ENCODE assay signal across 17 cellular contexts in genomic region chr15:95975212-95975611, GRCh38.
DNase-seq lines count a peak whose midpoint lies in the region; ATAC-seq and TF ChIP-seq lines count a peak whose summit lies in the region.
"Had no signal": no experiment of that assay in that cellular context is flagged by ENCODE, and none has a peak within 500 bp of the region (broad histone marks: within the 10 kb centered on the region; RNA-seq: fewer than 3 reads in every experiment).

No MANE protein-coding gene starts in this region.

- TF ChIP-seq POLR2A in vagina (IDR thresholded peaks at IDR 0.05) (no peak), gastroesophageal sphincter (IDR thresholded peaks at IDR 0.05) (no peak)

- no peaks in the 10 kb centered on the region for H3K9me3 ChIP-seq in vagina
- H3K9me3 ChIP-seq in Caco-2: no peaks in the 10 kb centered on the region
- no peaks in the 10 kb centered on the region for H3K9me3 ChIP-seq in CD8-positive, alpha-beta memory T cell (ENCODE audit: low read length)
- peaks cover 0 to 5% (median 0%) of the 10 kb centered on the region in 3 donors for H3K9me3 ChIP-seq in gastroesophageal sphincter
- H3K9me3 ChIP-seq: BE2C, right lobe of liver had no signal

- CTCF ChIA-PET in Caco-2 (lab: Charles Lee): no interaction called here
- CTCF ChIA-PET in CD8-positive, alpha-beta memory T cell (lab: Charles Lee): no interaction called here

- no peak overlapping the region for H3K27ac ChIP-seq in vagina
- H3K27ac ChIP-seq in CD8-positive, alpha-beta memory T cell (ENCODE audit: low read depth, low read length): no peak overlapping the region
- H3K27ac ChIP-seq in gastroesophageal sphincter: no peak overlapping the region
- H3K27ac ChIP-seq: neural progenitor cell, right lobe of liver had no signal

- H3K4me1 Mint-ChIP-seq in Caco-2 (ENCODE audit: low read depth, unreplicated experiment): peaks cover 7% of the 10 kb centered on the region
- H3K4me1 Mint-ChIP-seq in CD8-positive, alpha-beta memory T cell: no peaks in the 10 kb centered on the region
- H3K4me1 Mint-ChIP-seq: T-cell had no signal

- no peak overlapping the region for H3K27ac Mint-ChIP-seq in Caco-2 (ENCODE audit: unreplicated experiment)
- H3K27ac Mint-ChIP-seq in CD8-positive, alpha-beta memory T cell: no peak overlapping the region
- H3K27ac Mint-ChIP-seq: neural progenitor cell; stimulated activated naive CD8-positive, alpha-beta T cell treated with anti-CD3 and anti-CD28 coated beads, Interleukin-15, Interleukin-2, amounts not matched to agents 100 ng/mL and 50 ng/mL, for 24 hours; T-cell had no signal

- H3K9me3 Mint-ChIP-seq in Caco-2 (ENCODE audit: unreplicated experiment): peaks cover 2% of the 10 kb centered on the region
- no peaks in the 10 kb centered on the region for H3K9me3 Mint-ChIP-seq in CD8-positive, alpha-beta memory T cell
- H3K9me3 Mint-ChIP-seq: stimulated activated naive CD8-positive, alpha-beta T cell treated with anti-CD3 and anti-CD28 coated beads, Interleukin-15, Interleukin-2, amounts not matched to agents 100 ng/mL and 50 ng/mL, for 24 hours had no signal

- POLR2A ChIA-PET in Caco-2 (lab: Charles Lee): no interaction called here
- POLR2A ChIA-PET in CD8-positive, alpha-beta memory T cell (lab: Charles Lee): no interaction called here

- TF ChIP-seq CTCF in astrocyte of the spinal cord (IDR thresholded peaks at IDR 0.05; ENCODE audit: low read depth, low read length) (no peak), vagina (IDR thresholded peaks at IDR 0.05) (no peak), Caco-2 (IDR thresholded peaks at IDR 0.05; ENCODE audit: insufficient read depth in 1 of 2, low read depth in 1 of 2, low read length in 1 of 2, severe bottlenecking in 1 of 2, unreplicated experiment in 1 of 2) (no peak), gastroesophageal sphincter (IDR thresholded peaks at IDR 0.05) (no peak)

- no peak for TF ChIP-seq EP300 in gastroesophageal sphincter (IDR thresholded peaks at IDR 0.05)

- 87 to 89% methylated on average over 3 to 4 of the region's 4 CpGs for WGBS in gastroesophageal sphincter (ENCODE audit: low coverage in 1 of 2), 2 donors

- H3K4me1 ChIP-seq in vagina (no peaks in the 10 kb centered on the region), Caco-2 (no peaks in the 10 kb centered on the region), gastroesophageal sphincter (no peaks in the 10 kb centered on the region)
- no peaks in the 10 kb centered on the region for H3K4me1 ChIP-seq in CD8-positive, alpha-beta memory T cell (ENCODE audit: insufficient read depth, low read length)
- H3K4me1 ChIP-seq: BE2C, right lobe of liver had no signal

- no peak overlapping the region for H3K4me3 ChIP-seq in astrocyte of the spinal cord (ENCODE audit: low read depth, low read length)
- no peak overlapping the region for H3K4me3 ChIP-seq in vagina
- no peak overlapping the region for H3K4me3 ChIP-seq in Caco-2 (ENCODE audit: low read depth, low read length)
- no peak overlapping the region for H3K4me3 ChIP-seq in CD8-positive, alpha-beta memory T cell (ENCODE audit: low read length)
- H3K4me3 ChIP-seq in gastroesophageal sphincter: no peak overlapping the region
- H3K4me3 ChIP-seq: neural progenitor cell, right lobe of liver had no signal

- H3K4me3 Mint-ChIP-seq in Caco-2 (ENCODE audit: unreplicated experiment): no peak overlapping the region
- no peak overlapping the region for H3K4me3 Mint-ChIP-seq in CD8-positive, alpha-beta memory T cell
- H3K4me3 Mint-ChIP-seq: neural progenitor cell; stimulated activated naive CD8-positive, alpha-beta T cell treated with anti-CD3 and anti-CD28 coated beads, Interleukin-15, Interleukin-2, amounts not matched to agents 100 ng/mL and 50 ng/mL, for 24 hours; T-cell had no signal

- no peaks in the 10 kb centered on the region for H3K36me3 ChIP-seq in vagina
- no peaks in the 10 kb centered on the region for H3K36me3 ChIP-seq in Caco-2 (ENCODE audit: control insufficient read depth, insufficient read depth, low read length)
- no peaks in the 10 kb centered on the region for H3K36me3 ChIP-seq in CD8-positive, alpha-beta memory T cell (ENCODE audit: insufficient read depth, low read length)
- H3K36me3 ChIP-seq in gastroesophageal sphincter: no peaks in the 10 kb centered on the region
- H3K36me3 ChIP-seq: BE2C, neural progenitor cell, right lobe of liver had no signal

- H3K27me3 Mint-ChIP-seq in Caco-2 (ENCODE audit: insufficient read depth, unreplicated experiment): no peaks in the 10 kb centered on the region
- peaks cover 0 to 5% of the 10 kb centered on the region in 2 donors for H3K27me3 Mint-ChIP-seq in CD8-positive, alpha-beta memory T cell

- peak; percentile 55 for ATAC-seq in GM18858 (IDR thresholded peaks at IDR 0.05; ENCODE audit: unreplicated experiment)
- peak; percentile 60 for ATAC-seq in GM21447 (IDR thresholded peaks at IDR 0.05; ENCODE audit: unreplicated experiment)
- peak; percentile 48 for ATAC-seq in HG02981 (IDR thresholded peaks at IDR 0.05; ENCODE audit: unreplicated experiment)
- no peak for ATAC-seq in gastroesophageal sphincter
- ATAC-seq: right lobe of liver, T-cell had no signal

- in situ Hi-C loops in astrocyte of the spinal cord (cut with HindIII; ENCODE audit: low sequenced_read_pairs): no loop called here

- BruUV-seq in Caco-2 (replicated peaks; lab: Mats Ljungman, UMichigan): no TSS peak

- DNase-seq in astrocyte of the spinal cord (ENCODE audit: low read depth, low spot score): peak; percentile 13
- no peak for DNase-seq in vagina (ENCODE audit: extremely low spot score in 2 of 2)
- DNase-seq in Caco-2: no peak
- DNase-seq in CD8-positive, alpha-beta memory T cell: no peak
- DNase-seq: activated CD4-positive, alpha-beta T cell treated with anti-CD3 and anti-CD28 coated beads for 1 hour; activated T-cell treated with anti-CD3 and anti-CD28 coated beads, Interleukin-2, amount 50 U/mL, for 48 hours; amygdala; BE2C; NCI-H345; right lobe of liver; T-cell had no signal

- intact Hi-C loops in vagina (cut with DNase I): loop anchor here (10.0 kb wide), 1 partner anchor 1800 kb away; no protein-coding TSS in a partner anchor
- intact Hi-C loops in Caco-2 (cut with micrococcal nuclease; ENCODE audit: unreplicated experiment): no loop called here

- H3K27me3 ChIP-seq in vagina (no peaks in the 10 kb centered on the region), Caco-2 (replicated peaks; ENCODE audit: control insufficient read depth, insufficient read depth, low read length) (no peaks in the 10 kb centered on the region), gastroesophageal sphincter (no peaks in the 10 kb centered on the region)
- no peaks in the 10 kb centered on the region for H3K27me3 ChIP-seq in CD8-positive, alpha-beta memory T cell (ENCODE audit: insufficient read depth, low read length, poor library complexity, severe bottlenecking)
- H3K27me3 ChIP-seq: BE2C, neural progenitor cell, right lobe of liver had no signal

- H3K36me3 Mint-ChIP-seq in Caco-2 (ENCODE audit: insufficient read depth, unreplicated experiment): no peaks in the 10 kb centered on the region
- H3K36me3 Mint-ChIP-seq in CD8-positive, alpha-beta memory T cell: no peaks in the 10 kb centered on the region
- H3K36me3 Mint-ChIP-seq: neural progenitor cell, T-cell had no signal
